ENCODE assay signal across 12 cellular contexts in the genomic region with DNA sequence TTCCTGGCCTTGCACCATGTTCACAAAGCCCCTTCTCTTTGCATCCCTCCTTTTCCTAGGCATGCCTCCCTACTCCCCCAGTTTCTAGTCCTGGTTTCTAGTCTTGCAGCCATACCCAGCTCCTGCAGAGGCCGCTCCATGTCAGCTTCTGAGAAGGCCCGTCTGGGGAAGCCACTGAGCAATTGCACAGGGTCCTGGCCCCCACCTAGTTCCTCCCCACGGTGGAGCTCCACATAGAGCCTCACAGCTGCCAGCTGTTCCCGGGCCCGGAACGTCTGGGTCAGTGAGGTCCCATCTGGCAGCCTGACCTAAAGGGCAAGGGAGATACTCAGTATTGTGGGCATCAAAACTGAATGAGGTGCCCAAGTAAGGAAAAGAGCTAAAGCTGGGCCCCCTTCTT. TPM values are rescaled to one million over a fixed set of nuclear protein-coding genes. Genes with fewer than 3 reads are reported as not detected.
DNase-seq lines count a peak whose midpoint lies in the region; ATAC-seq, FAIRE-seq and TF ChIP-seq lines count a peak whose summit lies in the region.
"Had no signal": no experiment of that assay in that cellular context is flagged by ENCODE, and none has a peak within 500 bp of the region (broad histone marks: within the 10 kb centered on the region; RNA-seq: fewer than 3 reads in every experiment).

No MANE protein-coding gene starts in this region.

- no peak for ATAC-seq in CD8-positive, alpha-beta T cell
- ATAC-seq in activated B cell treated with CpG ODN at 0.5 μM for 24 hours (ENCODE audit: low read depth) (no peak), memory B cell (ENCODE audit: low read depth) (no peak), GM19035 (IDR thresholded peaks at IDR 0.05; ENCODE audit: unreplicated experiment) (no peak)

- no peaks in the 10 kb centered on the region for H3K9me3 ChIP-seq in A673 (ENCODE audit: low read depth, low read length, poor library complexity, severe bottlenecking)
- no peaks in the 10 kb centered on the region for H3K9me3 ChIP-seq in CD8-positive, alpha-beta T cell (ENCODE audit: low read length)
- no peaks in the 10 kb centered on the region for H3K9me3 ChIP-seq in HAP-1

- BruUV-seq in A673 (replicated peaks; lab: Mats Ljungman, UMichigan) = no TSS peak

- H3K36me3 ChIP-seq in A673 (ENCODE audit: insufficient read depth, low read length, poor library complexity, severe bottlenecking) = peaks cover 39% of the 10 kb centered on the region
- peaks cover 6% of the 10 kb centered on the region for H3K36me3 ChIP-seq in CD8-positive, alpha-beta T cell (ENCODE audit: insufficient read depth, low read length)
- peaks cover 46% of the 10 kb centered on the region for H3K36me3 ChIP-seq in HAP-1 (replicated peaks)

- H3K27me3 ChIP-seq in A673 (replicated peaks; ENCODE audit: insufficient read depth, low read depth, low read length, poor library complexity) = no peaks in the 10 kb centered on the region
- no peaks in the 10 kb centered on the region for H3K27me3 ChIP-seq in CD8-positive, alpha-beta T cell (ENCODE audit: insufficient read depth, low read length)
- H3K27me3 ChIP-seq in HAP-1 (ENCODE audit: low read depth) = no peaks in the 10 kb centered on the region

- H3K36me3 Mint-ChIP-seq in CD8-positive, alpha-beta T cell = peaks cover 51% of the 10 kb centered on the region
- peaks cover 52% of the 10 kb centered on the region for H3K36me3 Mint-ChIP-seq in activated B cell treated with CpG ODN at 0.5 μM for 24 hours (ENCODE audit: low read depth)
- peaks cover 11% of the 10 kb centered on the region for H3K36me3 Mint-ChIP-seq in memory B cell

- POLR2A ChIA-PET in A673 (lab: Charles Lee; ENCODE audit: low non-redundant PET) = interaction anchor here (1.0 kb wide), 1 partner anchor 12 kb away, joined by 4 read pairs; the partner anchor contains the start of genes C11orf98 and CSKMT
- POLR2A ChIA-PET in CD8-positive, alpha-beta T cell (lab: Charles Lee) = interaction anchor here (0.5 to 2.5 kb wide), 8 partner anchors 11 to 179 kb away, joined by 3 to 18 read pairs (median 4); partner anchors contain the start of genes BSCL2, C11orf98, CSKMT and GNG3
- POLR2A ChIA-PET in activated B cell treated with CpG ODN at 0.5 μM for 24 hours (lab: Charles Lee) = interaction anchor here (0.6 to 9.2 kb wide), 11 partner anchors 10 to 204 kb away, joined by 3 to 175 read pairs (median 7); partner anchors contain the start of genes C11orf98, CSKMT, GANAB and INTS5

- H3K4me1 Mint-ChIP-seq in CD8-positive, alpha-beta T cell (ENCODE audit: low read depth) = peaks cover 57% of the 10 kb centered on the region
- H3K4me1 Mint-ChIP-seq in activated B cell treated with CpG ODN at 0.5 μM for 24 hours = peaks cover 58% of the 10 kb centered on the region
- H3K4me1 Mint-ChIP-seq in memory B cell = peaks cover 30% of the 10 kb centered on the region

- H3K4me3 ChIP-seq in A673 (ENCODE audit: low read depth, low read length, poor library complexity, severe bottlenecking) = no peak overlapping the region
- no peak overlapping the region for H3K4me3 ChIP-seq in CD8-positive, alpha-beta T cell (ENCODE audit: low read depth, low read length)
- no peak overlapping the region for H3K4me3 ChIP-seq in HAP-1
- H3K4me3 ChIP-seq: smooth muscle cell had no signal

- H3K27ac ChIP-seq in A673 (ENCODE audit: low read depth, low read length, poor library complexity, severe bottlenecking) = peak overlapping the region; percentile 26
- no peak overlapping the region for H3K27ac ChIP-seq in CD8-positive, alpha-beta T cell (ENCODE audit: low read depth, low read length)

- TF ChIP-seq CTCF in A673 (conservative IDR thresholded peaks at IDR 0.05; ENCODE audit: low read depth, low read length) = no peak
- TF ChIP-seq CTCF in CD8-positive, alpha-beta T cell (IDR thresholded peaks at IDR 0.05) = no peak
- no peak for TF ChIP-seq CTCF in activated B cell treated with CpG ODN at 0.5 μM for 24 hours (IDR thresholded peaks at IDR 0.05)

- CTCF ChIA-PET in A673 (lab: Charles Lee) (interaction anchor here (0.5 kb wide), 1 partner anchor 189 kb away, joined by 5 read pairs; no protein-coding TSS in a partner anchor), activated B cell treated with CpG ODN at 0.5 μM for 24 hours (lab: Charles Lee) (interaction anchor here (1.1 kb wide), 1 partner anchor 18 kb away, joined by 3 read pairs; no protein-coding TSS in a partner anchor)
- CTCF ChIA-PET in CD8-positive, alpha-beta T cell (lab: Charles Lee) = interaction anchor here (0.9 to 2.2 kb wide), 6 partner anchors 11 to 85 kb away, joined by 3 to 6 read pairs (median 4); partner anchors contain the start of genes C11orf98, CSKMT, INTS5 and LRRN4CL

- intact Hi-C loops in A673 (cut with micrococcal nuclease; ENCODE audit: unreplicated experiment) = no loop called here
- intact Hi-C loops in CD8-positive, alpha-beta T cell (cut with DNase I, micrococcal nuclease) = no loop called here
- intact Hi-C loops in activated B cell treated with CpG ODN at 0.5 μM for 24 hours (cut with micrococcal nuclease) = no loop called here

- DNase-seq in A673 (ENCODE audit: low spot score) (no peak), activated B cell treated with CpG ODN at 0.5 μM for 24 hours (no peak), memory B cell (ENCODE audit: low spot score in 2 of 2) (no peak), ACHN (no peak), HAP-1 (ENCODE audit: low spot score in 2 of 2) (no peak), GM19239 (ENCODE audit: insufficient read length, low spot score) (no peak)
- DNase-seq in CD8-positive, alpha-beta T cell = no peak
- DNase-seq: central memory CD4-positive, alpha-beta T cell; DMS153 had no signal

- H3K9me3 Mint-ChIP-seq in CD8-positive, alpha-beta T cell = no peaks in the 10 kb centered on the region
- H3K9me3 Mint-ChIP-seq in activated B cell treated with CpG ODN at 0.5 μM for 24 hours (no peaks in the 10 kb centered on the region), memory B cell (no peaks in the 10 kb centered on the region)

- no peak overlapping the region for H3K4me3 Mint-ChIP-seq in CD8-positive, alpha-beta T cell
- H3K4me3 Mint-ChIP-seq in activated B cell treated with CpG ODN at 0.5 μM for 24 hours = peak overlapping the region; percentile 91
- H3K4me3 Mint-ChIP-seq in memory B cell = no peak overlapping the region

- H3K27me3 Mint-ChIP-seq in CD8-positive, alpha-beta T cell (ENCODE audit: low read depth) = no peaks in the 10 kb centered on the region
- H3K27me3 Mint-ChIP-seq in activated B cell treated with CpG ODN at 0.5 μM for 24 hours (no peaks in the 10 kb centered on the region), memory B cell (no peaks in the 10 kb centered on the region)

- FAIRE-seq in GM19239 (lab: Jason Lieb, UNC) = no peak
- FAIRE-seq: islet of Langerhans had no signal

- H3K4me1 ChIP-seq in A673 (ENCODE audit: insufficient read depth, low read length, poor library complexity, severe bottlenecking) (peaks cover 38% of the 10 kb centered on the region), HAP-1 (peaks cover 23% of the 10 kb centered on the region)
- H3K4me1 ChIP-seq in CD8-positive, alpha-beta T cell (ENCODE audit: insufficient read depth, low read length) = peaks cover 37% of the 10 kb centered on the region

- H3K27ac Mint-ChIP-seq in CD8-positive, alpha-beta T cell = peak overlapping the region; percentile 18
- peak overlapping the region; percentile 96 for H3K27ac Mint-ChIP-seq in activated B cell treated with CpG ODN at 0.5 μM for 24 hours
- H3K27ac Mint-ChIP-seq in memory B cell = peak overlapping the region; percentile 97

- in situ Hi-C loops in ACHN (cut with HindIII; ENCODE audit: low pct_ligation_motif_present, low pct_unique_long_range_greater_than_20kb, low sequenced_read_pairs) (no loop called here), HAP-1 (cut with MboI; ENCODE audit: low sequenced_read_pairs) (no loop called here)

RNA-seq across cellular contexts. Expression of gene UBXN1, which starts 2.2 kb away (rescaled TPM):
- total RNA-seq in A673 (2021) (143 and 147 TPM in 2 replicates), activated B cell treated with CpG ODN at 0.5 μM for 24 hours (204 and 205 TPM in 2 replicates)
- 100 to 1,000 TPM; 232 to 242 TPM for total RNA-seq in CD8-positive, alpha-beta T cell

RNA-seq across cellular contexts. Expression of gene LBHD1, which starts 4.6 kb away (rescaled TPM):
- 7.1 and 7.8 TPM in 2 replicates for total RNA-seq in A673 (2021)
- 10 to 100 TPM; 14.5 to 14.6 TPM for total RNA-seq in CD8-positive, alpha-beta T cell
- 19.1 and 24.9 TPM in 2 replicates for total RNA-seq in activated B cell treated with CpG ODN at 0.5 μM for 24 hours

RNA-seq across cellular contexts. Expression of gene UQCC3, which starts 5.2 kb away (rescaled TPM):
- 28.0 and 29.0 TPM in 2 replicates for total RNA-seq in A673 (2021)
- total RNA-seq in CD8-positive, alpha-beta T cell = 1 to 10 TPM; 1.1 to 1.7 TPM
- 8.3 and 9.4 TPM in 2 replicates for total RNA-seq in activated B cell treated with CpG ODN at 0.5 μM for 24 hours

RNA-seq across cellular contexts. Expression of gene CSKMT, which starts 11.6 kb away (rescaled TPM):
- 59.7 and 68.8 TPM in 2 replicates for total RNA-seq in A673 (2021)
- total RNA-seq in CD8-positive, alpha-beta T cell = 10 to 100 TPM; 25.4 to 25.7 TPM
- total RNA-seq in activated B cell treated with CpG ODN at 0.5 μM for 24 hours = 50.5 and 52.1 TPM in 2 replicates

RNA-seq across cellular contexts. Expression of gene C11orf98, which starts 11.7 kb away (rescaled TPM):
- total RNA-seq in A673 (2021) (124 and 141 TPM in 2 replicates), activated B cell treated with CpG ODN at 0.5 μM for 24 hours (107 and 120 TPM in 2 replicates)
- total RNA-seq in CD8-positive, alpha-beta T cell = 10 to 100 TPM; 22.5 to 25.7 TPM

Comparison
In these comparisons a context has a peak if more than half of its experiments do, and no peak if none do; other contexts are left out.
1. H3K27ac Mint-ChIP-seq: peak in every context shown above with its lines; median percentile 97 in memory B cell; 96 in activated B cell treated with CpG ODN at 0.5 μM for 24 hours; 18 in CD8-positive, alpha-beta T cell.